ENCODE assay signal across 8 cellular contexts in the genomic region with DNA sequence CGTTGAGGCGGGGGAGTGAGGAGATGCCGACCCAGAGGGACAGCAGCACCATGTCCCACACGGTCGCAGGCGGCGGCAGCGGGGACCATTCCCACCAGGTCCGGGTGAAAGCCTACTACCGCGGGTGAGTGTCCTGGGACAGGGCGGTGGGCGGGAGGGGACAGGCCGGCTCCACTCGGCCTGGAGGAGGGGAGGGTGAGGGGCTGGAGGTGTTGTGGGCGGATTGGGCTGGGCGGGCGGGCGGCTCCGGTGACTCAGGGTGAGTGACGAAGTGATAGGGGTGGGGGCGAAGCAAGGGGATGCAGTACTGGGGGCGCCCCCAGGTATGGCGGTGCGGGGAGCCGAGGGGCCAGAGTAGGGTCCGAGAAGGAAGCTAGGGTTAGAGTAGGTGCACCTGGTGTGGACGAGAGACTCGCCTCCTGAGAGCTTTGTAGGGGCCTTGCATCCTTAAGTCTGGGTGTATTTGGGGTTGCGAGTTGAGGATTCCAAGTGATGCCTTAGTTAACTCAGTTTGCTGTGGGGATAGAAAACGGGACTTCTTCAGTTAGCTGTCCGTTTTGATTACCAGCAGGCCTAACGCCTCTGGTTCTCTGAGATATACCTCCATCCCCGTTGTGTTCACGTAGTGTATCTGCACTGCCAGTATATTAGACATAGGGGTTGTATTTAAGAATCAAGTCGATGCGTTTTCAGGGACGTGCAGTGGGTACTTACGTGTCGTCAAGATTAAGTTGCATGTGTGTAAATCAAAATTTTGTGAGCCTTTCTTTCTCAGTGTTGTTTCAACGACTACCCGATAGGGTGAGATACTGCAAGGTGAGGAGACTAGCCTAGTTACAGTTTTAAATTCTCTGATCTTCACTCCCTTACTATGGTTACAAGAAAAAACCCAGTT. TPM values are rescaled to one million over a fixed set of nuclear protein-coding genes. Genes with fewer than 3 reads are reported as not detected.
DNase-seq lines count a peak whose midpoint lies in the region; ATAC-seq and TF ChIP-seq lines count a peak whose summit lies in the region.

No MANE protein-coding gene starts in this region.

- WGBS in esophagus muscularis mucosa: 2% methylated on average over 32 of the region's 42 CpGs

- no peak for TF ChIP-seq POLR2A in esophagus muscularis mucosa (IDR thresholded peaks at IDR 0.05; ENCODE audit: low read depth)

- TF ChIP-seq EP300 in esophagus muscularis mucosa (IDR thresholded peaks at IDR 0.05): no peak

- CTCF ChIA-PET in activated CD8-positive, alpha-beta T cell treated with anti-CD3 and anti-CD28 coated beads for 36 hours (lab: Charles Lee): interaction anchor here (1.4 to 2.0 kb wide), 2 partner anchors 41 to 152 kb away, joined by 4 read pairs; a partner anchor contains a TSS

- intact Hi-C loops in activated CD8-positive, alpha-beta T cell treated with anti-CD3 and anti-CD28 coated beads for 36 hours (cut with micrococcal nuclease): no loop called here
- intact Hi-C loops in esophagus muscularis mucosa (cut with DNase I): loop anchor here (5.0 kb wide), 2 partner anchors 41 to 134 kb away; a partner anchor contains a TSS

- H3K4me3 Mint-ChIP-seq in activated CD8-positive, alpha-beta T cell treated with anti-CD3 and anti-CD28 coated beads for 36 hours: peak overlapping the region; percentile 91

- peak overlapping the region; percentile 86 for H3K27ac Mint-ChIP-seq in activated CD8-positive, alpha-beta T cell treated with anti-CD3 and anti-CD28 coated beads for 36 hours

- no peaks in the 10 kb centered on the region for H3K27me3 ChIP-seq in esophagus muscularis mucosa

- H3K9me3 Mint-ChIP-seq in activated CD8-positive, alpha-beta T cell treated with anti-CD3 and anti-CD28 coated beads for 36 hours: no peaks in the 10 kb centered on the region

- H3K4me3 ChIP-seq in esophagus muscularis mucosa: peak overlapping the region; percentile 82 to 98 (median 92)

- H3K4me1 ChIP-seq in esophagus muscularis mucosa: peaks cover 5 to 57% (median 50%) of the 10 kb centered on the region in 4 donors

- DNase-seq in NOMO-1 treated with DMSO at 0.1 percent for 48 hours (lab: John Stamatoyannopoulos, UW; ENCODE audit: unreplicated experiment): peak; percentile 29
- no peak for DNase-seq in NOMO-1 treated with dmso at 0.1 percent for 144 hours (lab: John Stamatoyannopoulos, UW; ENCODE audit: unreplicated experiment)
- DNase-seq in NCI-H2107 treated with DMSO at 0.1 percent for 48 hours (lab: John Stamatoyannopoulos, UW; ENCODE audit: unreplicated experiment): peak; percentile 68
- DNase-seq in activated CD8-positive, alpha-beta T cell treated with anti-CD3 and anti-CD28 coated beads for 36 hours: peak; percentile 69
- no peak for DNase-seq in esophagus muscularis mucosa (ENCODE audit: extremely low spot score)
- peak; percentile 26 for DNase-seq in myocyte (ENCODE audit: low read depth)
- peak; percentile 20 to 67 (median 56) for DNase-seq in stimulated activated naive CD4-positive, alpha-beta T cell (lab: John Stamatoyannopoulos, UW)

- no peaks in the 10 kb centered on the region for H3K36me3 Mint-ChIP-seq in activated CD8-positive, alpha-beta T cell treated with anti-CD3 and anti-CD28 coated beads for 36 hours (ENCODE audit: low read depth)

- H3K9me3 ChIP-seq in esophagus muscularis mucosa: no peaks in the 10 kb centered on the region

- TF ChIP-seq CTCF in activated CD8-positive, alpha-beta T cell treated with anti-CD3 and anti-CD28 coated beads for 36 hours (IDR thresholded peaks at IDR 0.05): no peak
- peak in 1 of 3 experiments; percentile 32 for TF ChIP-seq CTCF in esophagus muscularis mucosa (IDR thresholded peaks at IDR 0.05)

- H3K27me3 Mint-ChIP-seq in activated CD8-positive, alpha-beta T cell treated with anti-CD3 and anti-CD28 coated beads for 36 hours: no peaks in the 10 kb centered on the region

- H3K36me3 ChIP-seq in esophagus muscularis mucosa: no peaks in the 10 kb centered on the region

- peaks cover 31% of the 10 kb centered on the region for H3K4me1 Mint-ChIP-seq in activated CD8-positive, alpha-beta T cell treated with anti-CD3 and anti-CD28 coated beads for 36 hours (ENCODE audit: low read depth)

- peak overlapping the region; percentile 93 to 97 (median 94) for H3K27ac ChIP-seq in esophagus muscularis mucosa (replicated peaks in 1 of 4)

- peak; percentile 28 for ATAC-seq in HG02623 (IDR thresholded peaks at IDR 0.05; ENCODE audit: unreplicated experiment)
- peak; percentile 40 for ATAC-seq in activated CD8-positive, alpha-beta T cell treated with anti-CD3 and anti-CD28 coated beads for 36 hours

- POLR2A ChIA-PET in activated CD8-positive, alpha-beta T cell treated with anti-CD3 and anti-CD28 coated beads for 36 hours (lab: Charles Lee): interaction anchor here (0.9 to 3.7 kb wide), 4 partner anchors 10 to 134 kb away, joined by 3 to 16 read pairs (median 3); a partner anchor contains a TSS

RNA-seq across cellular contexts. Expression of a gene that starts 0.7 kb away (rescaled TPM):
- 10 to 100 TPM; 17.4 to 21.3 TPM for total RNA-seq in activated CD8-positive, alpha-beta T cell treated with anti-CD3 and anti-CD28 coated beads for 36 hours
- total RNA-seq in esophagus muscularis mucosa (10 to 100 TPM; 35.7 to 90.9 (median 39.8) TPM), myocyte (27.7 and 28.1 TPM in 2 replicates)
- 16.5 TPM for polyA plus RNA-seq in myocyte (2012)

RNA-seq across cellular contexts. Expression of a gene that starts 41.4 kb away (rescaled TPM):
- 10 to 100 TPM; 50.1 to 53.0 TPM for total RNA-seq in activated CD8-positive, alpha-beta T cell treated with anti-CD3 and anti-CD28 coated beads for 36 hours
- 10 to 100 TPM; 53.7 to 83.1 (median 70.8) TPM for total RNA-seq in esophagus muscularis mucosa
- total RNA-seq in myocyte: 29.8 and 30.0 TPM in 2 replicates
- polyA plus RNA-seq in myocyte (2012): 12.8 TPM

Comparison
In these comparisons a context has a peak if more than half of its experiments do, and no peak if none do; other contexts are left out.
1. DNase-seq: peak in NOMO-1 treated with DMSO at 0.1 percent for 48 hours (single experiment), NCI-H2107 treated with DMSO at 0.1 percent for 48 hours (single experiment), activated CD8-positive, alpha-beta T cell treated with anti-CD3 and anti-CD28 coated beads for 36 hours (single experiment), myocyte (single experiment) and stimulated activated naive CD4-positive, alpha-beta T cell (6 of 6); none in NOMO-1 treated with dmso at 0.1 percent for 144 hours (single experiment) and esophagus muscularis mucosa (single experiment).